In genomic region chr4:72112514-72113156, GRCh38 we compare ENCODE assay signal across 8 cellular contexts.
DNase-seq lines count a peak whose midpoint lies in the region; ATAC-seq, FAIRE-seq and TF ChIP-seq lines count a peak whose summit lies in the region.

No MANE protein-coding gene starts in this region.

- FAIRE-seq in small intestine (lab: Jason Lieb, UNC), result no peak

- no peaks in the 10 kb centered on the region for H3K36me3 ChIP-seq in adipocyte (ENCODE audit: control insufficient read depth, insufficient read depth, low read length, severe bottlenecking)
- H3K36me3 ChIP-seq in small intestine (ENCODE audit: control insufficient read depth in 2 of 2, insufficient read depth in 2 of 2, low read length in 2 of 2), result no peaks in the 10 kb centered on the region
- H3K36me3 ChIP-seq in GM23338 (ENCODE audit: insufficient read depth), result no peaks in the 10 kb centered on the region

- no peaks in the 10 kb centered on the region for H3K79me2 ChIP-seq in GM23338 (replicated peaks; ENCODE audit: insufficient read depth)

- TF ChIP-seq CTCF in GM10248 (IDR thresholded peaks at IDR 0.05; ENCODE audit: control extremely low read depth, extremely low read depth, low read depth, missing control alignments), result no peak
- TF ChIP-seq CTCF in GM23338 (conservative IDR thresholded peaks at IDR 0.05; ENCODE audit: low read depth in 2 of 2), result no peak
- TF ChIP-seq CTCF in endothelial cell (IDR thresholded peaks at IDR 0.05; ENCODE audit: unreplicated experiment), result no peak

- ATAC-seq in GM19455 (IDR thresholded peaks at IDR 0.05; ENCODE audit: unreplicated experiment), result peak; percentile 93
- peak; percentile 96 for ATAC-seq in HG03378 (IDR thresholded peaks at IDR 0.05; ENCODE audit: unreplicated experiment)
- ATAC-seq in GM23338, result no peak

- H4K20me1 ChIP-seq in GM23338 (replicated peaks; ENCODE audit: insufficient read depth), result no peaks in the 10 kb centered on the region

- H3K4me1 Mint-ChIP-seq in GM23338 (no peaks in the 10 kb centered on the region), endothelial cell (ENCODE audit: unreplicated experiment) (no peaks in the 10 kb centered on the region)

- POLR2A ChIA-PET in GM10248 (lab: Yijun Ruan, JAX), result no interaction called here

- H3K9me3 ChIP-seq in adipocyte (ENCODE audit: control insufficient read depth, low read length) (no peaks in the 10 kb centered on the region), small intestine (ENCODE audit: control insufficient read depth, low read depth) (no peaks in the 10 kb centered on the region)

- H3F3A ChIP-seq in GM23338 (replicated peaks; ENCODE audit: low read depth), result no peaks in the 10 kb centered on the region

- H3K27ac ChIP-seq in small intestine (ENCODE audit: low read depth in 1 of 2, low read length in 1 of 2), result no peak overlapping the region
- H3K27ac ChIP-seq in GM23338 (ENCODE audit: low read depth), result no peak overlapping the region

- H3K9ac ChIP-seq in adipocyte (ENCODE audit: low read length), result no peak overlapping the region

- H3K27me3 Mint-ChIP-seq in GM23338 (ENCODE audit: insufficient read depth, low read depth, poor library complexity) (no peaks in the 10 kb centered on the region), endothelial cell (ENCODE audit: unreplicated experiment) (no peaks in the 10 kb centered on the region)

- no peak overlapping the region for H3K27ac Mint-ChIP-seq in GM23338
- H3K27ac Mint-ChIP-seq in endothelial cell (ENCODE audit: unreplicated experiment), result no peak overlapping the region

- no peak overlapping the region for H2AFZ ChIP-seq in GM23338

- CTCF ChIA-PET in GM10248 (lab: Yijun Ruan, JAX), result interaction anchor here (1.1 kb wide), 1 partner anchor 15 kb away, joined by 3 read pairs; no protein-coding TSS in a partner anchor

- H3K4me2 ChIP-seq in GM23338, result no peak overlapping the region

- WGBS in small intestine, 3 donors, result 28 to 59% (median 30%) methylated on average over 3 of the region's 3 CpGs

- H3K9me3 Mint-ChIP-seq in GM23338 (no peaks in the 10 kb centered on the region), endothelial cell (ENCODE audit: unreplicated experiment) (no peaks in the 10 kb centered on the region)

- H3K9me2 ChIP-seq in GM23338 (ENCODE audit: insufficient read depth), result no peaks in the 10 kb centered on the region

- DNase-seq in GM10248 (ENCODE audit: extremely low spot score) (peak; percentile 18), adipocyte (ENCODE audit: low read depth) (peak; percentile 35), small intestine (peak; percentile 8), GM23338 (ENCODE audit: low spot score) (no peak), C1 segment of cervical spinal cord (lab: John Stamatoyannopoulos, UW) (no peak), endothelial cell (ENCODE audit: low spot score) (no peak)

- H3K4me3 ChIP-seq in adipocyte (ENCODE audit: low read length), result no peak overlapping the region
- H3K4me3 ChIP-seq in small intestine (ENCODE audit: low read depth in 1 of 2, low read length in 2 of 2), result no peak overlapping the region
- no peak overlapping the region for H3K4me3 ChIP-seq in GM23338

- peaks cover 3% of the 10 kb centered on the region for H3K4me1 ChIP-seq in adipocyte (ENCODE audit: control insufficient read depth, insufficient read depth, low read length)
- no peaks in the 10 kb centered on the region for H3K4me1 ChIP-seq in small intestine (ENCODE audit: control insufficient read depth in 2 of 2, insufficient read depth in 1 of 2, low read depth in 1 of 2, low read length in 1 of 2)
- H3K4me1 ChIP-seq in GM23338 (ENCODE audit: insufficient read depth), result no peaks in the 10 kb centered on the region; the same call in 1 of the 2 replicates

- H3K36me3 Mint-ChIP-seq in GM23338 (ENCODE audit: low read depth) (no peaks in the 10 kb centered on the region), endothelial cell (ENCODE audit: low read depth, unreplicated experiment) (no peaks in the 10 kb centered on the region)

- H3K27me3 ChIP-seq in adipocyte (replicated peaks; ENCODE audit: control insufficient read depth, insufficient read depth, low read length), result no peaks in the 10 kb centered on the region
- H3K27me3 ChIP-seq in small intestine (ENCODE audit: control insufficient read depth in 2 of 2, insufficient read depth in 2 of 2, low read length in 2 of 2), result no peaks in the 10 kb centered on the region
- H3K27me3 ChIP-seq in GM23338 (ENCODE audit: insufficient read depth), result no peaks in the 10 kb centered on the region

- no peak overlapping the region for H3K4me3 Mint-ChIP-seq in GM23338
- H3K4me3 Mint-ChIP-seq in endothelial cell (ENCODE audit: unreplicated experiment), result no peak overlapping the region

TF ChIP-seq in GM23338, 12 proteins besides CTCF, POLR2A, EP300 and RAD21:
- TF ChIP-seq ETS1 (IDR thresholded peaks at IDR 0.05), result no peak
- TF ChIP-seq NANOG (IDR thresholded peaks at IDR 0.05; ENCODE audit: borderline replicate concordance), result no peak
- TF ChIP-seq STAT1 (IDR thresholded peaks at IDR 0.05; ENCODE audit: unreplicated experiment), result no peak
- TF ChIP-seq EZH2phosphoT487 (IDR thresholded peaks at IDR 0.05; ENCODE audit: unreplicated experiment), result no peak
- no peak for TF ChIP-seq JUNB (IDR thresholded peaks at IDR 0.05; ENCODE audit: unreplicated experiment)
- TF ChIP-seq ZNF331 (CRISPR knock-in tag; IDR thresholded peaks at IDR 0.05; ENCODE audit: low read depth), result no peak
- TF ChIP-seq POLR2AphosphoS5 (IDR thresholded peaks at IDR 0.05; ENCODE audit: low read depth), result no peak
- no peak for TF ChIP-seq EZH2 (IDR thresholded peaks at IDR 0.05; ENCODE audit: low read depth, unreplicated experiment)

Comparison
In these comparisons a context has a peak if more than half of its experiments do, and no peak if none do; other contexts are left out.
1. DNase-seq: peak in GM10248 (single experiment), adipocyte (single experiment) and small intestine (single experiment); none in GM23338 (single experiment), C1 segment of cervical spinal cord (0 of 14) and endothelial cell (single experiment).